Comparison of ENCODE assay signal across 18 cellular contexts in genomic region chr3:63853106-63853505, GRCh38. TPM values are rescaled to one million over a fixed set of nuclear protein-coding genes. Genes with fewer than 3 reads are reported as not detected.
DNase-seq lines count a peak whose midpoint lies in the region; ATAC-seq and TF ChIP-seq lines count a peak whose summit lies in the region.
"Had no signal": no experiment of that assay in that cellular context is flagged by ENCODE, and none has a peak within 500 bp of the region (broad histone marks: within the 10 kb centered on the region; RNA-seq: fewer than 3 reads in every experiment).

No MANE protein-coding gene starts in this region.

- no peak for TF ChIP-seq POLR2A in thyroid gland (IDR thresholded peaks at IDR 0.05)

- H3K4me3 ChIP-seq in thyroid gland (replicated peaks in 1 of 3): no peak overlapping the region
- H3K4me3 ChIP-seq: A549; BLaER1 treated with 17β-estradiol and CSF1 and Interleukin-3, amounts not matched to agents 10 nM and 100 nM had no signal

- intact Hi-C loops in left ventricle myocardium superior (cut with micrococcal nuclease) (no loop called here), left cardiac atrium (cut with DNase I) (no loop called here), thyroid gland (cut with DNase I) (no loop called here)

- H3K36me3 ChIP-seq in thyroid gland: no peaks in the 10 kb centered on the region

- H3K4me1 ChIP-seq in thyroid gland: peaks cover 0 to 2% of the 10 kb centered on the region in 2 donors

- H3K27ac ChIP-seq in thyroid gland: no peak overlapping the region
- H3K27ac ChIP-seq: 22Rv1; A549; BLaER1 treated with 17β-estradiol and CSF1 and Interleukin-3, amounts not matched to agents 10 nM and 100 nM; C4-2B had no signal

- H3K9me3 ChIP-seq in thyroid gland: no peaks in the 10 kb centered on the region
- H3K9me3 ChIP-seq: A549, Caco-2 had no signal

- DNase-seq in left ventricle myocardium superior (no peak), left cardiac atrium (no peak), thyroid gland (peak; percentile 12 to 33), NCI-H1436 treated with DMSO at 0.1 percent for 48 hours (lab: John Stamatoyannopoulos, UW) (no peak), NCI-H1048 (lab: John Stamatoyannopoulos, UW) (no peak)
- DNase-seq: AML-193; Caco-2; Calu3; CD4-positive, alpha-beta T cell; CD8-positive, alpha-beta T cell; DMS79 treated with DMSO at 0.1 percent for 48 hours; GF-D8 had no signal

- no peaks in the 10 kb centered on the region for H3K27me3 ChIP-seq in thyroid gland
- H3K27me3 ChIP-seq: BLaER1 treated with 17β-estradiol and CSF1 and Interleukin-3, amounts not matched to agents 10 nM and 100 nM had no signal

- ATAC-seq in left ventricle myocardium superior (peak; percentile 55), left cardiac atrium (no peak)
- ATAC-seq: A549; CD8-positive, alpha-beta T cell had no signal

- 91 to 92% methylated on average over 4 of the region's 4 CpGs for WGBS in thyroid gland, 2 donors

- no peak for TF ChIP-seq CTCF in thyroid gland (IDR thresholded peaks at IDR 0.05)

RNA-seq across cellular contexts. Expression of gene THOC7, which starts 10.5 kb away (rescaled TPM):
- total RNA-seq in left ventricle myocardium superior (82.5 TPM), left cardiac atrium (10 to 100 TPM; 65.9 to 72.0 TPM), thyroid gland (10 to 100 TPM; 39.7 to 80.9 (median 43.1) TPM)

RNA-seq across cellular contexts. Expression of gene ATXN7, which starts 10.6 kb away (rescaled TPM):
- total RNA-seq in left ventricle myocardium superior (12.6 TPM), left cardiac atrium (10 to 100 TPM; 13.0 to 22.2 TPM), thyroid gland (10 to 100 TPM; 23.2 to 51.8 (median 33.8) TPM)

RNA-seq across cellular contexts. Expression of gene C3orf49, which starts 34.0 kb away (rescaled TPM):
- total RNA-seq in left ventricle myocardium superior: not detected
- total RNA-seq in left cardiac atrium: not detected
- not detected for total RNA-seq in thyroid gland
- total RNA-seq: A172; B cell; Caco-2; Calu3; CD4-positive, alpha-beta T cell; CD8-positive, alpha-beta T cell had no signal

RNA-seq across cellular contexts. Expression of gene SCAANT1, which starts 59.1 kb away (rescaled TPM):
- total RNA-seq in left ventricle myocardium superior (not detected), left cardiac atrium (not detected), thyroid gland (not detected)
- total RNA-seq: A172; Caco-2; Calu3; CD8-positive, alpha-beta T cell had no signal

Comparison
In these comparisons a context has a peak if more than half of its experiments do, and no peak if none do; other contexts are left out.
1. DNase-seq: peak in thyroid gland (2 of 2); none in left ventricle myocardium superior (single experiment), left cardiac atrium (single experiment), NCI-H1436 treated with DMSO at 0.1 percent for 48 hours (single experiment) and NCI-H1048 (single experiment).